Comparison of ENCODE assay signal across 7 cellular contexts in the genomic region with DNA sequence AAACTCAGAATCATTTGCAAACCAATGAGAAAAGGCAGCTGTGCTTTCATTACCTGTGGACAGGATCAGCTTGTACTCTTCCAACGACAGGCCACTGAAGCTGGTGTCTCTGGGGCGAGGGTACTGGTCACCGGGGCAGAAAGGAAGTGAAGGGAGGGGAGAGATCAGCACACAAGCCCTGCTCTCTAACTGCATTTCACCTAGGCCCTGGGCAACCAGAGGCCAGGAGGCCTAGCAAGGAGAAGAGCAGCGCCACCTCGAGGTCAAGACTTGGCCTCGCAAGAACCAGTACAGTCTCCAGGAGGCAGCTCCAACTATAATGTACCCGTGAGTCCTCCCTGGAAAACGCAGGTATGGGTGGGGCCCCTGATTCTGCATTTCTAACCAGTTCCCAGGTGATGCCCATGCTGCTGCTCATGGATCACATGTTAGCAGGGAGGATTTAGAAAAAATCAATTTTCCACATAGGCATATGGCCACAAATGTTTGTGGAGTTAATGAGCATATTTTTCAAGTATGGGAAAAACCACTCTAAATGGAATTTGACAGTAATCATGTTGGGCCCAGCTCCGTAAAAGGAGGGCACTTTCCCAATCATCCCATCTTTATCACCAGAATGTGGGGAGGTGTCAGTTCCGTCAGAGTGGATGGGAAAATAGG. TPM values are rescaled to one million over a fixed set of nuclear protein-coding genes. Genes with fewer than 3 reads are reported as not detected.
DNase-seq lines count a peak whose midpoint lies in the region; ATAC-seq and TF ChIP-seq lines count a peak whose summit lies in the region.

No MANE protein-coding gene starts in this region.

- intact Hi-C loops in head of caudate nucleus (cut with DNase I) (loop anchor here (5.0 kb wide), 1 partner anchor 113 kb away; no protein-coding TSS in a partner anchor), sciatic nerve (cut with DNase I) (no loop called here)

- peak; percentile 92 for TF ChIP-seq CTCF in GM12874 (IDR thresholded peaks at IDR 0.05; ENCODE audit: insufficient read depth, low read depth, low read length)

- ATAC-seq in HG03378 (IDR thresholded peaks at IDR 0.05; ENCODE audit: unreplicated experiment) (peak; percentile 52), sciatic nerve (peak; percentile 66), HG03025 (IDR thresholded peaks at IDR 0.05; ENCODE audit: low FRiP score, unreplicated experiment) (no peak)

- peak; percentile 79 for DNase-seq in RKO (ENCODE audit: low spot score)
- DNase-seq in activated effector memory CD4-positive, alpha-beta T cell treated with Interleukin-2 at 50 U/mL for 16 hours, result peak; percentile 59
- DNase-seq in head of caudate nucleus, result peak in 41 of 42 donors; percentile 28 to 84 (median 65)
- DNase-seq in sciatic nerve (ENCODE audit: low spot score), result peak; percentile 80

RNA-seq across cellular contexts. Expression of gene UQCC2, which starts 11.0 kb away (rescaled TPM):
- 32.7 TPM for total RNA-seq in sciatic nerve

RNA-seq across cellular contexts. Expression of gene IP6K3, which starts 46.2 kb away (rescaled TPM):
- 0.31 TPM for total RNA-seq in sciatic nerve
